Comparison of ENCODE assay signal across 16 cellular contexts in the genomic region with DNA sequence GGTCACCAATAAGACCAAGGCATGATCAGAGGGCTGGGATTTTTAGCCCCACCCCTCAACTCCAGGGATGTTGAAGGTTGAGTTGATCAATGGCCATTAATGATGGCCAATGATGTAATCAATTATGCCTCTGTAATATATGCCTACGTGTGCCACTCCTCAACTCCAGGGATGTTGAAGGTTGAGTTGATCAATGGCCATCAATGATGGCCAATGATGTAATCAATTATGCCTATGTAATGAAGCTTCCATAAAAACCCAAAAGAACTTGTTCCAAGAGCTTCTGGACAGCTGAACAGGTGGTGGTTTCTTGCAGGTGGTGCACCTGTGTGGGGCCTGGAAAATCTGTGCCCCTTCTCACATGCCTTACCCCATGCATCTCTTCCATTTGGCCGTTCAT. TPM values are rescaled to one million over a fixed set of nuclear protein-coding genes. Genes with fewer than 3 reads are reported as not detected.
DNase-seq lines count a peak whose midpoint lies in the region; ATAC-seq and TF ChIP-seq lines count a peak whose summit lies in the region.
"Had no signal": no experiment of that assay in that cellular context is flagged by ENCODE, and none has a peak within 500 bp of the region (broad histone marks: within the 10 kb centered on the region; RNA-seq: fewer than 3 reads in every experiment).

No MANE protein-coding gene starts in this region.

- H3K9me3 Mint-ChIP-seq in activated naive CD4-positive, alpha-beta T cell treated with anti-CD3 and anti-CD28 coated beads, Interleukin-2, amount 50 U/mL, for 24 hours, result peaks cover 6% of the 10 kb centered on the region
- H3K9me3 Mint-ChIP-seq in activated naive CD4-positive, alpha-beta T cell treated with anti-CD3 and anti-CD28 coated beads, Interleukin-2, amount 50 U/mL, for 72 hours, result peaks cover 3 to 6% of the 10 kb centered on the region in 2 donors
- H3K9me3 Mint-ChIP-seq in CD8-positive, alpha-beta memory T cell, result peaks cover 23 to 49% (median 32%) of the 10 kb centered on the region in 5 donors
- peaks cover 15% of the 10 kb centered on the region for H3K9me3 Mint-ChIP-seq in activated naive CD8-positive, alpha-beta T cell treated with anti-CD3 and anti-CD28 coated beads, Interleukin-2, amount 50 U/mL, for 24 hours

- peaks cover 21% of the 10 kb centered on the region for H3K36me3 Mint-ChIP-seq in activated naive CD4-positive, alpha-beta T cell treated with anti-CD3 and anti-CD28 coated beads, Interleukin-2, amount 50 U/mL, for 24 hours
- H3K36me3 Mint-ChIP-seq in activated naive CD4-positive, alpha-beta T cell treated with anti-CD3 and anti-CD28 coated beads, Interleukin-2, amount 50 U/mL, for 72 hours, result peaks cover 8 to 9% of the 10 kb centered on the region in 2 donors
- peaks cover 10 to 51% (median 28%) of the 10 kb centered on the region in 3 donors for H3K36me3 Mint-ChIP-seq in CD8-positive, alpha-beta memory T cell
- H3K36me3 Mint-ChIP-seq in activated naive CD8-positive, alpha-beta T cell treated with anti-CD3 and anti-CD28 coated beads, Interleukin-2, amount 50 U/mL, for 24 hours (ENCODE audit: low read depth), result peaks cover 17% of the 10 kb centered on the region
- H3K36me3 Mint-ChIP-seq: CD14-positive monocyte had no signal

- no peak for DNase-seq in activated naive CD4-positive, alpha-beta T cell treated with anti-CD3 and anti-CD28 coated beads, Interleukin-2, amount 50 U/mL, for 72 hours (ENCODE audit: low spot score in 2 of 2)
- no peak for DNase-seq in CD8-positive, alpha-beta memory T cell
- no peak for DNase-seq in activated naive CD8-positive, alpha-beta T cell treated with anti-CD3 and anti-CD28 coated beads, Interleukin-2, amount 50 U/mL, for 24 hours
- DNase-seq in SHP77 treated with DMSO at 0.1 percent for 48 hours (lab: John Stamatoyannopoulos, UW), result no peak
- DNase-seq in T1000 (lab: John Stamatoyannopoulos, UW), result no peak
- no peak for DNase-seq in lower leg skin (ENCODE audit: low spot score in 2 of 2)
- DNase-seq: 8988T, DMS153, DMS79, GDM1, GOT3, H7 had no signal

- POLR2A ChIA-PET in CD8-positive, alpha-beta memory T cell (lab: Charles Lee), result interaction anchor here (0.7 kb wide), 1 partner anchor 31 kb away, joined by 3 read pairs; no protein-coding TSS in a partner anchor

- H3K27ac Mint-ChIP-seq in activated naive CD4-positive, alpha-beta T cell treated with anti-CD3 and anti-CD28 coated beads, Interleukin-2, amount 50 U/mL, for 24 hours, result peak overlapping the region; percentile 85
- no peak overlapping the region for H3K27ac Mint-ChIP-seq in activated naive CD4-positive, alpha-beta T cell treated with anti-CD3 and anti-CD28 coated beads, Interleukin-2, amount 50 U/mL, for 72 hours
- H3K27ac Mint-ChIP-seq in CD8-positive, alpha-beta memory T cell, result peak overlapping the region in 7 of 8 donors; percentile 13 to 86 (median 66)
- H3K27ac Mint-ChIP-seq in activated naive CD8-positive, alpha-beta T cell treated with anti-CD3 and anti-CD28 coated beads, Interleukin-2, amount 50 U/mL, for 24 hours, result peak overlapping the region; percentile 50
- H3K27ac Mint-ChIP-seq: CD14-positive monocyte had no signal

- CTCF ChIA-PET in CD8-positive, alpha-beta memory T cell (lab: Charles Lee), result interaction anchor here (1.0 to 2.4 kb wide), 3 partner anchors 10 to 72 kb away, joined by 4 to 8 read pairs (median 7); no protein-coding TSS in a partner anchor

- no peaks in the 10 kb centered on the region for H3K9me3 ChIP-seq in CD8-positive, alpha-beta memory T cell (ENCODE audit: low read length)

- H3K27me3 ChIP-seq in CD8-positive, alpha-beta memory T cell (ENCODE audit: insufficient read depth, low read length, poor library complexity, severe bottlenecking), result no peaks in the 10 kb centered on the region
- H3K27me3 ChIP-seq: BLaER1 had no signal

- H3K27ac ChIP-seq in CD8-positive, alpha-beta memory T cell (ENCODE audit: low read depth, low read length), result no peak overlapping the region
- H3K27ac ChIP-seq: BLaER1 had no signal

- TF ChIP-seq POLR2A in lower leg skin (IDR thresholded peaks at IDR 0.05), result no peak

- no peak overlapping the region for H3K4me3 Mint-ChIP-seq in activated naive CD4-positive, alpha-beta T cell treated with anti-CD3 and anti-CD28 coated beads, Interleukin-2, amount 50 U/mL, for 24 hours
- H3K4me3 Mint-ChIP-seq in CD8-positive, alpha-beta memory T cell, result peak overlapping the region in 3 of 7 donors; percentile 16 to 62 (median 19)
- H3K4me3 Mint-ChIP-seq in activated naive CD8-positive, alpha-beta T cell treated with anti-CD3 and anti-CD28 coated beads, Interleukin-2, amount 50 U/mL, for 24 hours, result no peak overlapping the region
- H3K4me3 Mint-ChIP-seq: CD14-positive monocyte had no signal

- ATAC-seq in activated naive CD4-positive, alpha-beta T cell treated with anti-CD3 and anti-CD28 coated beads, Interleukin-2, amount 50 U/mL, for 72 hours, result no peak
- ATAC-seq in activated naive CD8-positive, alpha-beta T cell treated with anti-CD3 and anti-CD28 coated beads, Interleukin-2, amount 50 U/mL, for 24 hours, result no peak
- ATAC-seq: HCT116 had no signal

- peaks cover 51% of the 10 kb centered on the region for H3K4me1 Mint-ChIP-seq in activated naive CD4-positive, alpha-beta T cell treated with anti-CD3 and anti-CD28 coated beads, Interleukin-2, amount 50 U/mL, for 24 hours
- peaks cover 32 to 49% (median 41%) of the 10 kb centered on the region in 3 donors for H3K4me1 Mint-ChIP-seq in CD8-positive, alpha-beta memory T cell
- peaks cover 22% of the 10 kb centered on the region for H3K4me1 Mint-ChIP-seq in activated naive CD8-positive, alpha-beta T cell treated with anti-CD3 and anti-CD28 coated beads, Interleukin-2, amount 50 U/mL, for 24 hours
- H3K4me1 Mint-ChIP-seq: CD14-positive monocyte had no signal

- no peak overlapping the region for H3K4me3 ChIP-seq in CD8-positive, alpha-beta memory T cell (ENCODE audit: low read length)
- H3K4me3 ChIP-seq in lower leg skin (ENCODE audit: low read depth, poor library complexity, severe bottlenecking), result no peak overlapping the region
- H3K4me3 ChIP-seq: BLaER1 had no signal

- H3K36me3 ChIP-seq in CD8-positive, alpha-beta memory T cell (ENCODE audit: insufficient read depth, low read length), result no peaks in the 10 kb centered on the region
- H3K36me3 ChIP-seq: BLaER1 had no signal

- WGBS in lower leg skin, 2 donors, result 88 to 90% methylated on average over 2 of the region's 2 CpGs

- no peaks in the 10 kb centered on the region for H3K27me3 Mint-ChIP-seq in activated naive CD4-positive, alpha-beta T cell treated with anti-CD3 and anti-CD28 coated beads, Interleukin-2, amount 50 U/mL, for 24 hours
- H3K27me3 Mint-ChIP-seq in CD8-positive, alpha-beta memory T cell, result peaks cover 0 to 2% of the 10 kb centered on the region in 2 donors
- H3K27me3 Mint-ChIP-seq in activated naive CD8-positive, alpha-beta T cell treated with anti-CD3 and anti-CD28 coated beads, Interleukin-2, amount 50 U/mL, for 24 hours, result peaks cover 2% of the 10 kb centered on the region

- intact Hi-C loops in lower leg skin (cut with DNase I; ENCODE audit: low total_unique reads), result no loop called here

- H3K4me1 ChIP-seq in CD8-positive, alpha-beta memory T cell (ENCODE audit: insufficient read depth, low read length), result peaks cover 50% of the 10 kb centered on the region
- H3K4me1 ChIP-seq: BLaER1 had no signal

- no peak for TF ChIP-seq CTCF in lower leg skin (IDR thresholded peaks at IDR 0.05)

RNA-seq across cellular contexts. Expression of gene KLRG1, which starts 33.2 kb away (rescaled TPM):
- 1 to 10 TPM; 1.6 to 2.7 TPM for total RNA-seq in activated naive CD4-positive, alpha-beta T cell treated with anti-CD3 and anti-CD28 coated beads, Interleukin-2, amount 50 U/mL, for 72 hours
- 10 to 100 TPM; 11.5 to 12.3 TPM for total RNA-seq in CD8-positive, alpha-beta memory T cell
- 364 TPM for polyA plus RNA-seq in CD8-positive, alpha-beta memory T cell
- under 1 TPM in 1 of 4 donors, not detected in 3; 0.34 TPM for total RNA-seq in lower leg skin

Comparison
In these comparisons a context has a peak if more than half of its experiments do, and no peak if none do; other contexts are left out.
1. H3K27ac Mint-ChIP-seq: peak in activated naive CD4-positive, alpha-beta T cell treated with anti-CD3 and anti-CD28 coated beads, Interleukin-2, amount 50 U/mL, for 24 hours (single experiment), CD8-positive, alpha-beta memory T cell (7 of 8) and activated naive CD8-positive, alpha-beta T cell treated with anti-CD3 and anti-CD28 coated beads, Interleukin-2, amount 50 U/mL, for 24 hours (single experiment); none in activated naive CD4-positive, alpha-beta T cell treated with anti-CD3 and anti-CD28 coated beads, Interleukin-2, amount 50 U/mL, for 72 hours (0 of 2).